ENCODE assay signal across 8 cellular contexts in the genomic region with DNA sequence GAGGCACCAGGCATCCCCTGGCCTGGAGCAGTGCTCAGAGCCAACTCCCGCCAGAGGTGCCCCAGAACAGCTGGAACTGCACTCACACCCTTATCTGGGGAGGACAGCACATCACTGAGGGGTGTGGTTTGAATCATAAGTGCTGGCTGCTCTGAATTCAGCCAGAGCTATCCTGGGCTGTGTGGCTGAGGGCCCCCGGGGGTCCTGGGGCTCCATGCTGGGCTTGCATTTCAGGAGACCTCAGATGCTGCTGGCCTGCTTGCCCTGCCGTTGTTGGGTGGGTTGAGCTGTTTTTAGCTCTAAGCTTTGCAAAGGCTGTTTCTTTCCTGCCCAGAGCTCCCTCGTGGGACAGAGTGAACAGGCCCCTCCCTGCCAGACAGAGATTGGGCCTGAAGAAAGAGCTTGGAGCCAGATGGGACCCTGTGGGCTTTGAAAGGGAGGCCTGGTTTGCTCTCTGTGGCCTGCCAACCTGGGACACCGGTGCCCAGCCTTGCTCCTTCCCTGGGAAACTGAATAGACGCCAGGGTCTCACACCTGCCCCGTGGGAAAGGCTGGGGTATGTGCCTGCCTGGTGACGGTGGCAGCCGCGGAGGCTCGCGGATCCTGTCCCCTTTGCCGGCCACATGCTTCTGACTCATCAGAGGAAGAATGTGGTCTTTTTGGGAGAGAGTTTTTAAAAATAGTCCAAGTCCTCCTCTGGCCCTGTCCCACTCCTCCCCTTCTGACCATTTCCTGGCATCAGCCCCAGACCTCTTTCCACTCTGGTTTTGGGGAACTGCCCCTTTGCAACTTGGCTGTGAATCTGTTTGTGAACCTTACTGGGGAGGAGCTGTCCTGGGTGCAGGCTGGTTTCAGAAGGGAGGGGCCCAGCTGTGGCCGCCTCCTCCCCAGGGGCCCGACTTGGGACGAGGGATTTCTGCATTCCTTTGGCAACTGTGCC. TPM values are rescaled to one million over a fixed set of nuclear protein-coding genes. Genes with fewer than 3 reads are reported as not detected.
DNase-seq lines count a peak whose midpoint lies in the region; ATAC-seq lines count a peak whose summit lies in the region.

No MANE protein-coding gene starts in this region.

- CTCF ChIA-PET in activated CD8-positive, alpha-beta T cell treated with anti-CD3 and anti-CD28 coated beads, Interleukin-2, amount 10 ng/mL, durations not matched to agents 7 days and 5 days (lab: Charles Lee) = no interaction called here

- POLR2A ChIA-PET in activated CD8-positive, alpha-beta T cell treated with anti-CD3 and anti-CD28 coated beads, Interleukin-2, amount 10 ng/mL, durations not matched to agents 7 days and 5 days (lab: Charles Lee) = no interaction called here

- ATAC-seq in activated CD8-positive, alpha-beta T cell treated with anti-CD3 and anti-CD28 coated beads, Interleukin-2, amount 10 ng/mL, durations not matched to agents 7 days and 5 days = no peak

- no peak overlapping the region for H3K27ac Mint-ChIP-seq in activated T-helper 1 cell treated with anti-CD3 and anti-CD28 coated beads, Interleukin-12 subunit alpha, Interleukin-12 subunit beta, Interleukin-2, Interleukin-4 antibody, amounts not matched to agents 30 ng/mL and 10 ng/mL and 1 ng/mL, durations not matched to agents 14 hours and 24 hours and 36 hours
- no peak overlapping the region for H3K27ac Mint-ChIP-seq in activated CD8-positive, alpha-beta T cell treated with anti-CD3 and anti-CD28 coated beads, Interleukin-2, amount 10 ng/mL, durations not matched to agents 7 days and 5 days

- H3K4me3 ChIP-seq in skeletal muscle cell (ENCODE audit: low read depth, low read length) = no peak overlapping the region

- DNase-seq in GOT3 (lab: John Stamatoyannopoulos, UW) = peak; percentile 29
- DNase-seq in amygdala (lab: John Stamatoyannopoulos, UW) = peak in 50 of 56 donors; percentile 11 to 88 (median 61)
- peak; percentile 94 for DNase-seq in hepatic stellate cell (ENCODE audit: low spot score)
- DNase-seq in skeletal muscle cell (ENCODE audit: low read depth) = peak; percentile 47
- no peak for DNase-seq in activated T-helper 1 cell treated with anti-CD3 and anti-CD28 coated beads, Interleukin-12 subunit alpha, Interleukin-12 subunit beta, Interleukin-2, Interleukin-4 antibody, amounts not matched to agents 30 ng/mL and 10 ng/mL and 1 ng/mL, durations not matched to agents 14 hours and 24 hours and 36 hours (ENCODE audit: low spot score)
- no peak for DNase-seq in activated CD8-positive, alpha-beta T cell treated with anti-CD3 and anti-CD28 coated beads, Interleukin-2, amount 10 ng/mL, durations not matched to agents 7 days and 5 days
- DNase-seq in OCI-M2 (lab: John Stamatoyannopoulos, UW; ENCODE audit: unreplicated experiment) = no peak
- DNase-seq in DMS53 treated with DMSO at 0.1 percent for 48 hours (lab: John Stamatoyannopoulos, UW; ENCODE audit: unreplicated experiment) = no peak

- H3K27me3 Mint-ChIP-seq in activated T-helper 1 cell treated with anti-CD3 and anti-CD28 coated beads, Interleukin-12 subunit alpha, Interleukin-12 subunit beta, Interleukin-2, Interleukin-4 antibody, amounts not matched to agents 30 ng/mL and 10 ng/mL and 1 ng/mL, durations not matched to agents 14 hours and 24 hours and 36 hours (ENCODE audit: insufficient read depth) = no peaks in the 10 kb centered on the region
- no peaks in the 10 kb centered on the region for H3K27me3 Mint-ChIP-seq in activated CD8-positive, alpha-beta T cell treated with anti-CD3 and anti-CD28 coated beads, Interleukin-2, amount 10 ng/mL, durations not matched to agents 7 days and 5 days (ENCODE audit: low read depth)

- no peak overlapping the region for H3K4me3 Mint-ChIP-seq in activated T-helper 1 cell treated with anti-CD3 and anti-CD28 coated beads, Interleukin-12 subunit alpha, Interleukin-12 subunit beta, Interleukin-2, Interleukin-4 antibody, amounts not matched to agents 30 ng/mL and 10 ng/mL and 1 ng/mL, durations not matched to agents 14 hours and 24 hours and 36 hours
- no peak overlapping the region for H3K4me3 Mint-ChIP-seq in activated CD8-positive, alpha-beta T cell treated with anti-CD3 and anti-CD28 coated beads, Interleukin-2, amount 10 ng/mL, durations not matched to agents 7 days and 5 days

- no peaks in the 10 kb centered on the region for H3K9me3 Mint-ChIP-seq in activated T-helper 1 cell treated with anti-CD3 and anti-CD28 coated beads, Interleukin-12 subunit alpha, Interleukin-12 subunit beta, Interleukin-2, Interleukin-4 antibody, amounts not matched to agents 30 ng/mL and 10 ng/mL and 1 ng/mL, durations not matched to agents 14 hours and 24 hours and 36 hours
- no peaks in the 10 kb centered on the region for H3K9me3 Mint-ChIP-seq in activated CD8-positive, alpha-beta T cell treated with anti-CD3 and anti-CD28 coated beads, Interleukin-2, amount 10 ng/mL, durations not matched to agents 7 days and 5 days (ENCODE audit: insufficient read depth)

- no peaks in the 10 kb centered on the region for H3K36me3 Mint-ChIP-seq in activated T-helper 1 cell treated with anti-CD3 and anti-CD28 coated beads, Interleukin-12 subunit alpha, Interleukin-12 subunit beta, Interleukin-2, Interleukin-4 antibody, amounts not matched to agents 30 ng/mL and 10 ng/mL and 1 ng/mL, durations not matched to agents 14 hours and 24 hours and 36 hours (ENCODE audit: low read depth)
- no peaks in the 10 kb centered on the region for H3K36me3 Mint-ChIP-seq in activated CD8-positive, alpha-beta T cell treated with anti-CD3 and anti-CD28 coated beads, Interleukin-2, amount 10 ng/mL, durations not matched to agents 7 days and 5 days (ENCODE audit: low read depth)

- no peaks in the 10 kb centered on the region for H3K4me1 Mint-ChIP-seq in activated T-helper 1 cell treated with anti-CD3 and anti-CD28 coated beads, Interleukin-12 subunit alpha, Interleukin-12 subunit beta, Interleukin-2, Interleukin-4 antibody, amounts not matched to agents 30 ng/mL and 10 ng/mL and 1 ng/mL, durations not matched to agents 14 hours and 24 hours and 36 hours (ENCODE audit: low read depth)
- H3K4me1 Mint-ChIP-seq in activated CD8-positive, alpha-beta T cell treated with anti-CD3 and anti-CD28 coated beads, Interleukin-2, amount 10 ng/mL, durations not matched to agents 7 days and 5 days (ENCODE audit: low read depth) = no peaks in the 10 kb centered on the region

- intact Hi-C loops in activated T-helper 1 cell treated with anti-CD3 and anti-CD28 coated beads, Interleukin-12 subunit alpha, Interleukin-12 subunit beta, Interleukin-2, Interleukin-4 antibody, amounts not matched to agents 30 ng/mL and 10 ng/mL and 1 ng/mL, durations not matched to agents 14 hours and 24 hours and 36 hours (cut with micrococcal nuclease) = no loop called here

RNA-seq across cellular contexts. Expression of gene ARHGEF10L, which starts 30.0 kb away (rescaled TPM):
- total RNA-seq in activated T-helper 1 cell treated with anti-CD3 and anti-CD28 coated beads, Interleukin-12 subunit alpha, Interleukin-12 subunit beta, Interleukin-2, Interleukin-4 antibody, amounts not matched to agents 30 ng/mL and 10 ng/mL and 1 ng/mL, durations not matched to agents 14 hours and 24 hours and 36 hours = not detected in 2 replicates
- not detected for total RNA-seq in activated CD8-positive, alpha-beta T cell treated with anti-CD3 and anti-CD28 coated beads, Interleukin-2, amount 10 ng/mL, durations not matched to agents 7 days and 5 days

Comparison
In these comparisons a context has a peak if more than half of its experiments do, and no peak if none do; other contexts are left out.
1. DNase-seq: peak in GOT3 (single experiment), amygdala (50 of 56), hepatic stellate cell (single experiment) and skeletal muscle cell (single experiment); none in activated T-helper 1 cell treated with anti-CD3 and anti-CD28 coated beads, Interleukin-12 subunit alpha, Interleukin-12 subunit beta, Interleukin-2, Interleukin-4 antibody, amounts not matched to agents 30 ng/mL and 10 ng/mL and 1 ng/mL, durations not matched to agents 14 hours and 24 hours and 36 hours (single experiment), activated CD8-positive, alpha-beta T cell treated with anti-CD3 and anti-CD28 coated beads, Interleukin-2, amount 10 ng/mL, durations not matched to agents 7 days and 5 days (single experiment), OCI-M2 (single experiment) and DMS53 treated with DMSO at 0.1 percent for 48 hours (single experiment).